Comparison of ENCODE assay signal across 8 cellular contexts in the genomic region with DNA sequence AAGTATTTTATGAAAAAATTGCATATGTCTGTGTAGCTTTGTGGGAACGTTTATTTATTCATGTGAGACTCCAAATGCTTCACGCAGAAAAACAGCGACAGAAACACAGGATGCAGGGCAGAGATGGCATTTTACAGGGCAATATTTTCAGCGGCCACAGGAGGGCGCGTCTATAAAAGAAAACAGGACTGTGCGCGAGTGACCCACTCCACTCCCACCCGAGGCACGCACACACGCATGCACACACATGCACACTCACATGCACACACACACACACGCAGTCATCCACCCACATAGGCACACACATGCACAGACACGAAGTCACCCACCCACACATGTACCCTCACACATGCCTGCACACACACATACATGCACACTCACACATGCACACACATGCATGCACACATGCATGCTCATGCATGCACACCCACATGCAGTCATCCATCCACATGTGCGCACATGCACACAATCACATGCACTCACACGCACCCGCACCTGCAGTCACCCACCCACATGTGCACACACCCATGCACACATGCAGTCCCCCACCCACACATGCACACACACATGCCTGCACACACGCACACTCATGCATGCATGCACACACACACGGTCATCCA.
DNase-seq lines count a peak whose midpoint lies in the region; TF ChIP-seq lines count a peak whose summit lies in the region.

No MANE protein-coding gene starts in this region.

- DNase-seq in DMS114 treated with DMSO at 0.1 percent for 48 hours (lab: John Stamatoyannopoulos, UW; ENCODE audit: unreplicated experiment) (peak; percentile 16), HL-60 (ENCODE audit: low read depth in 1 of 2, low spot score in 1 of 2) (peak in 1 of 2 experiments; percentile 28), RPMI8226 (peak; percentile 63), glutamatergic neuron (peak; percentile 70), NCI-H1048 (lab: John Stamatoyannopoulos, UW) (no peak), islet precursor cell (no peak)
- peak in 3 of 4 experiments; percentile 6 to 58 (median 19) for DNase-seq in activated naive CD4-positive, alpha-beta T cell (lab: John Stamatoyannopoulos, UW)

- peaks cover 11% of the 10 kb centered on the region for H3K27me3 Mint-ChIP-seq in glutamatergic neuron (ENCODE audit: unreplicated experiment)

- peak overlapping the region; percentile 74 for H3K4me3 Mint-ChIP-seq in glutamatergic neuron (ENCODE audit: unreplicated experiment)

- H3K4me1 ChIP-seq in rectal smooth muscle tissue (ENCODE audit: control insufficient read depth, insufficient read depth, low read length), result no peaks in the 10 kb centered on the region

- H3K27me3 ChIP-seq in HL-60 (ENCODE audit: insufficient read depth, poor library complexity, severe bottlenecking), result no peaks in the 10 kb centered on the region
- H3K27me3 ChIP-seq in rectal smooth muscle tissue (ENCODE audit: control insufficient read depth, insufficient read depth, low read length), result no peaks in the 10 kb centered on the region

- no peak overlapping the region for H3K27ac ChIP-seq in HL-60 (replicated peaks)
- H3K27ac ChIP-seq in rectal smooth muscle tissue (ENCODE audit: low read depth, low read length), result no peak overlapping the region

- no peak overlapping the region for H3K4me3 ChIP-seq in HL-60 (replicated peaks; ENCODE audit: insufficient read depth, low read length)
- H3K4me3 ChIP-seq in rectal smooth muscle tissue (ENCODE audit: low read length), result peak overlapping the region; percentile 2

- peaks cover 5% of the 10 kb centered on the region for H3K36me3 Mint-ChIP-seq in glutamatergic neuron (ENCODE audit: unreplicated experiment)

- TF ChIP-seq CTCF in HL-60 (IDR thresholded peaks at IDR 0.05; ENCODE audit: insufficient read depth, low read length) (peak; percentile 62), glutamatergic neuron (IDR thresholded peaks at IDR 0.05; ENCODE audit: partially characterized antibody, unreplicated experiment) (peak; percentile 77)

- H3K36me3 ChIP-seq in rectal smooth muscle tissue (ENCODE audit: control insufficient read depth, insufficient read depth, low read length), result no peaks in the 10 kb centered on the region

- no peak overlapping the region for H3K9ac ChIP-seq in rectal smooth muscle tissue (ENCODE audit: low read length)

- peak overlapping the region; percentile 48 for H3K27ac Mint-ChIP-seq in glutamatergic neuron (ENCODE audit: unreplicated experiment)

- peaks cover 6% of the 10 kb centered on the region for H3K4me1 Mint-ChIP-seq in glutamatergic neuron (ENCODE audit: low read depth, unreplicated experiment)

- H3K9me3 Mint-ChIP-seq in glutamatergic neuron (ENCODE audit: unreplicated experiment), result peaks cover 6% of the 10 kb centered on the region

Comparison
In these comparisons a context has a peak if more than half of its experiments do, and no peak if none do; other contexts are left out.
1. DNase-seq: peak in DMS114 treated with DMSO at 0.1 percent for 48 hours (single experiment), RPMI8226 (single experiment), activated naive CD4-positive, alpha-beta T cell (3 of 4) and glutamatergic neuron (single experiment); none in NCI-H1048 (single experiment) and islet precursor cell (single experiment).